34 cellular contexts compared by ENCODE assay signal in the genomic region with DNA sequence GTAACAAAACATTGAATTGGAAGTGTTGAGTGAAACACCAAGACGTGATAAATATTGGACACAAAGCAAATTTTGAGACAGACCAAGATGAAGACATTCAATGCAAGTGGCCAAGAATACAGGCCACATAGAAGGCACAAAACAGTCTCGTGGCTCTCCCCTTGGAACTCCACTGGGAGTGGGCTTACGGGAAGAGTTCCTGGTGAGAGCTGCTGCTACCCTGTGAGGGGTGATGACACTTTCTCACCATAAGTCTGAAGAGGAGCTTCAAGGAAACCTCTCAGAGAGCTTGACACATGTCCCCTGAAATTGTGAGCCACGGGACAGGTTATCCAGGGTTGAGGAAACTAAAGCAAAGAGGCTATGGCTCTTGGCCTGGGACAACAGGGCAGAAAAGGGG. TPM values are rescaled to one million over a fixed set of nuclear protein-coding genes. Genes with fewer than 3 reads are reported as not detected.
"Had no signal": no experiment of that assay in that cellular context is flagged by ENCODE, and none has a peak within 500 bp of the region (broad histone marks: within the 10 kb centered on the region; RNA-seq: fewer than 3 reads in every experiment).

No MANE protein-coding gene starts in this region.

- H3K36me3 ChIP-seq: ascending aorta, cardiac muscle cell, WERI-Rb-1 had no signal

- ATAC-seq: activated CD4-positive, alpha-beta T cell treated with anti-CD3 and anti-CD28 coated beads for 36 hours; activated CD4-positive, CD25-positive, alpha-beta regulatory T cell treated with anti-CD3 and anti-CD28 coated beads, Interleukin-2, amount 50 U/mL, for 24 hours; activated CD8-positive, alpha-beta memory T cell treated with anti-CD3 and anti-CD28 coated beads, Interleukin-2, amount 10 ng/mL, durations not matched to agents 7 days and 5 days; activated CD8-positive, alpha-beta T cell treated with anti-CD3 and anti-CD28 coated beads, Interleukin-2, amount 10 ng/mL, durations not matched to agents 7 days and 5 days; activated naive CD8-positive, alpha-beta T cell treated with anti-CD3 and anti-CD28 coated beads, Interleukin-2, amount 50 U/mL, for 24 hours; WTC11 had no signal

- H3K9me3 ChIP-seq: ascending aorta had no signal

- DNase-seq: activated CD4-positive, alpha-beta memory T cell treated with anti-CD3 and anti-CD28 coated beads, Interleukin-2, amount 10 ng/mL, durations not matched to agents 7 days and 5 days; activated CD4-positive, alpha-beta T cell treated with anti-CD3 and anti-CD28 coated beads for 1 hour; activated CD4-positive, alpha-beta T cell treated with anti-CD3 and anti-CD28 coated beads for 36 hours; activated CD4-positive, alpha-beta T cell treated with anti-CD3 and anti-CD28 coated beads for 48 hours; activated CD4-positive, alpha-beta T cell treated with anti-CD3 and anti-CD28 coated beads, Interleukin-2, amount 10 ng/mL, durations not matched to agents 7 days and 5 days; activated CD4-positive, alpha-beta T cell treated with anti-CD3 and anti-CD28 coated beads, Interleukin-2, amount 50 U/mL, for 48 hours; activated CD4-positive, CD25-positive, alpha-beta regulatory T cell; activated CD8-positive, alpha-beta memory T cell treated with anti-CD3 and anti-CD28 coated beads for 24 hours; activated CD8-positive, alpha-beta memory T cell treated with anti-CD3 and anti-CD28 coated beads, Interleukin-2, amount 10 ng/mL, durations not matched to agents 7 days and 5 days; activated CD8-positive, alpha-beta memory T cell treated with anti-CD3 and anti-CD28 coated beads, Interleukin-2, amount 50 U/mL, for 48 hours; activated CD8-positive, alpha-beta T cell treated with anti-CD3 and anti-CD28 coated beads, Interleukin-2, amount 10 ng/mL, durations not matched to agents 7 days and 5 days; activated effector memory CD4-positive, alpha-beta T cell treated with Interleukin-2 at 50 U/mL for 16 hours; activated gamma-delta T cell; activated naive CD4-positive, alpha-beta T cell treated with anti-CD3 and anti-CD28 coated beads, Interleukin-2, amount 10 ng/mL, durations not matched to agents 7 days and 5 days; activated naive CD4-positive, alpha-beta T cell treated with Interleukin-2 at 50 U/mL for 16 hours; activated naive CD8-positive, alpha-beta T cell treated with anti-CD3 and anti-CD28 coated beads, Interleukin-2, amount 10 ng/mL, durations not matched to agents 7 days and 5 days; activated naive CD8-positive, alpha-beta T cell treated with anti-CD3 and anti-CD28 coated beads, Interleukin-2, amount 50 U/mL, for 24 hours; activated T-cell treated with anti-CD3 and anti-CD28 coated beads, Interleukin-2, amount 50 U/mL, for 24 hours; activated T-cell treated with anti-CD3 and anti-CD28 coated beads, Interleukin-2, amount 50 U/mL, for 48 hours; amygdala; anterior cingulate cortex; caudate nucleus; cerebellar nuclear complex; T-helper 1 cell; T-helper 2 cell; T-helper 9 cell; WERI-Rb-1 had no signal

- H3K27me3 ChIP-seq: ascending aorta, cardiac muscle cell had no signal

- H3K4me3 ChIP-seq: ascending aorta, cardiac muscle cell had no signal

- H3K27ac ChIP-seq: ascending aorta, cardiac muscle cell, WERI-Rb-1 had no signal

RNA-seq across cellular contexts. Expression of a gene that starts 48.6 kb away (rescaled TPM):
- total RNA-seq: activated CD4-positive, alpha-beta memory T cell treated with anti-CD3 and anti-CD28 coated beads, Interleukin-2, amount 10 ng/mL, durations not matched to agents 7 days and 5 days; activated CD4-positive, alpha-beta T cell treated with anti-CD3 and anti-CD28 coated beads for 36 hours; activated CD4-positive, alpha-beta T cell treated with anti-CD3 and anti-CD28 coated beads, Interleukin-2, amount 10 ng/mL, durations not matched to agents 7 days and 5 days; activated CD8-positive, alpha-beta memory T cell treated with anti-CD3 and anti-CD28 coated beads, Interleukin-2, amount 10 ng/mL, durations not matched to agents 7 days and 5 days; activated CD8-positive, alpha-beta T cell treated with anti-CD3 and anti-CD28 coated beads, Interleukin-2, amount 10 ng/mL, durations not matched to agents 7 days and 5 days; activated naive CD8-positive, alpha-beta T cell treated with anti-CD3 and anti-CD28 coated beads, Interleukin-2, amount 10 ng/mL, durations not matched to agents 7 days and 5 days; activated T-helper 2 cell treated with anti-CD3 and anti-CD28 coated beads, Interferon-gamma antibody, Interleukin-2, Interleukin-4, amounts not matched to agents 10 μg/mL and 5 μg/mL and 100 μg/mL, durations not matched to agents 14 hours and 24 hours and 36 hours; ascending aorta; bronchial epithelial cell; cardiac muscle cell; chondrocyte; WTC11 had no signal
- polyA plus RNA-seq: cardiac muscle cell had no signal
